In the genomic region with DNA sequence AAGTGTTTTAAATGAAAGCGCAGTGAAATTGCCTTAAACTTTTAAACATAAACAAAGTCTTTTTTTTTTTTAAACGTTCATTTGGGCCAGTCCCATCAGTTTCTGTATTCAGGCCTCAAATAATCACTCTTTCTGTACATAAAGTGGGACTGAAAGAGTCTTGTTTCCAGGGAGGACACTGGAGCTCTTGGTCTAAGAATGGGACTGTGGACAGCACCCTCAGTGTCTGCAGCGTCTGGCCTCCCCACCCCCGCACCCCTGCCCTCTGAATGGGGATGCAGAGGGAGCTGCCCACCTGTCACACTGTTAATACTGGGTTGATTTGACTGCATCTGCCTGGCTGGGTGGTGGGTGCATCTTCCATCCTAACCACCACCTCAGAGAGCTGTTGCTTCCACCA, we compare ENCODE assay signal across 24 cellular contexts. TPM values are rescaled to one million over a fixed set of nuclear protein-coding genes. Genes with fewer than 3 reads are reported as not detected.
DNase-seq lines count a peak whose midpoint lies in the region; ATAC-seq and TF ChIP-seq lines count a peak whose summit lies in the region.
"Had no signal": no experiment of that assay in that cellular context is flagged by ENCODE, and none has a peak within 500 bp of the region (broad histone marks: within the 10 kb centered on the region; RNA-seq: fewer than 3 reads in every experiment).

No MANE protein-coding gene starts in this region.

- H3K27ac Mint-ChIP-seq in GM23338: no peak overlapping the region
- H3K27ac Mint-ChIP-seq: H9; naive thymus-derived CD4-positive, alpha-beta T cell had no signal

- no peaks in the 10 kb centered on the region for H3K36me3 ChIP-seq in GM23338 (ENCODE audit: insufficient read depth)
- no peaks in the 10 kb centered on the region for H3K36me3 ChIP-seq in RWPE2 (ENCODE audit: low read depth)
- H3K36me3 ChIP-seq: adrenal gland, suprapubic skin, uterus had no signal

- H4K20me1 ChIP-seq in GM23338 (replicated peaks; ENCODE audit: insufficient read depth): no peaks in the 10 kb centered on the region; the same call in 1 of the 2 replicates

- 0 out of 2 replicates have a peak overlapping the region, but pooled peaks have one; percentile 56 for H2AFZ ChIP-seq in GM23338

- H3K4me1 Mint-ChIP-seq in GM23338: peaks cover 2% of the 10 kb centered on the region; the same call in 1 of the 3 replicates

- intact Hi-C loops in posterior cingulate gyrus (cut with DNase I): loop anchor here (10.0 kb wide), 1 partner anchor 425 kb away; the partner anchor contains the start of gene ADO

- H3K4me1 ChIP-seq in GM23338 (ENCODE audit: insufficient read depth) (peaks cover 6% of the 10 kb centered on the region; the same call in 1 of the 2 replicates), RWPE2 (ENCODE audit: insufficient read depth, poor library complexity, severe bottlenecking) (peaks cover 40% of the 10 kb centered on the region)
- H3K4me1 ChIP-seq: adrenal gland, uterus had no signal

- ATAC-seq in GM23338 (no peak), RWPE2 (ENCODE audit: low read depth) (no peak)
- ATAC-seq: HepG2; naive thymus-derived CD4-positive, alpha-beta T cell; Right ventricle myocardium inferior had no signal

- H3K36me3 Mint-ChIP-seq in GM23338 (ENCODE audit: low read depth): no peaks in the 10 kb centered on the region
- H3K36me3 Mint-ChIP-seq: naive thymus-derived CD4-positive, alpha-beta T cell had no signal

- H3F3A ChIP-seq in GM23338 (replicated peaks; ENCODE audit: low read depth): no peaks in the 10 kb centered on the region

- no peak overlapping the region for H3K4me2 ChIP-seq in GM23338

- no peak overlapping the region for H3K27ac ChIP-seq in GM23338 (ENCODE audit: low read depth)
- H3K27ac ChIP-seq in RWPE2 (ENCODE audit: poor library complexity, severe bottlenecking): peak overlapping the region; percentile 97
- H3K27ac ChIP-seq: HL-60, skin epidermis, suprapubic skin, uterus had no signal

- TF ChIP-seq CTCF in GM23338 (conservative IDR thresholded peaks at IDR 0.05; ENCODE audit: low read depth in 2 of 2): no peak
- no peak for TF ChIP-seq CTCF in RWPE2 (IDR thresholded peaks at IDR 0.05; ENCODE audit: poor library complexity, severe bottlenecking)

- H3K9me3 Mint-ChIP-seq in GM23338: no peaks in the 10 kb centered on the region
- H3K9me3 Mint-ChIP-seq: H9 had no signal

- no peak overlapping the region for H3K4me3 Mint-ChIP-seq in GM23338
- H3K4me3 Mint-ChIP-seq: H9; naive thymus-derived CD4-positive, alpha-beta T cell had no signal

- H3K4me3 ChIP-seq in GM23338: no peak overlapping the region
- H3K4me3 ChIP-seq in RWPE2 (ENCODE audit: severe bottlenecking): no peak overlapping the region
- H3K4me3 ChIP-seq: adrenal gland, skin epidermis, suprapubic skin, uterus had no signal

- no peaks in the 10 kb centered on the region for H3K79me2 ChIP-seq in GM23338 (replicated peaks; ENCODE audit: insufficient read depth)

- H3K9me2 ChIP-seq in GM23338 (ENCODE audit: insufficient read depth): no peaks in the 10 kb centered on the region

- DNase-seq in GM23338 (ENCODE audit: low spot score) (no peak), RWPE2 (ENCODE audit: low spot score) (no peak), globus pallidus (ENCODE audit: low spot score) (peak; percentile 82), posterior cingulate gyrus (peak in 7 of 10 donors; percentile 22 to 86 (median 51)), NCI-H526 (lab: John Stamatoyannopoulos, UW) (no peak), NCI-H345 (lab: John Stamatoyannopoulos, UW) (no peak)
- no peak for DNase-seq in activated effector memory CD4-positive, alpha-beta T cell treated with Interleukin-2 at 50 U/mL for 16 hours
- DNase-seq: activated T-cell treated with anti-CD3 and anti-CD28 coated beads, Interleukin-2, amount 50 U/mL, for 1 hour; adrenal gland; CD4-positive, alpha-beta memory T cell; H9; naive thymus-derived CD4-positive, alpha-beta T cell; NCI-H1048; NCI-H187; NCI-H2227 treated with DMSO at 0.1 percent for 48 hours; NCI-H748 treated with DMSO at 0.1 percent for 48 hours; occipital lobe; stimulated activated CD4-positive, alpha-beta T cell treated with anti-CD3 and anti-CD28 coated beads, Interleukin-1b, Interleukin-23, amount 100 ng/mL, for 48 hours; uterus had no signal

- H3K27me3 ChIP-seq in GM23338 (ENCODE audit: insufficient read depth) (peaks cover 14% of the 10 kb centered on the region), RWPE2 (ENCODE audit: insufficient read depth, poor library complexity, severe bottlenecking) (no peaks in the 10 kb centered on the region)
- H3K27me3 ChIP-seq: uterus had no signal

- peaks cover 4% of the 10 kb centered on the region for H3K27me3 Mint-ChIP-seq in GM23338 (ENCODE audit: insufficient read depth, low read depth, poor library complexity)
- H3K27me3 Mint-ChIP-seq: CD4-positive, alpha-beta memory T cell had no signal

- H3K9me3 ChIP-seq in RWPE2 (ENCODE audit: severe bottlenecking): no peaks in the 10 kb centered on the region
- H3K9me3 ChIP-seq: adrenal gland, suprapubic skin, uterus had no signal

TF ChIP-seq in GM23338, 12 proteins besides CTCF, POLR2A, EP300 and RAD21 (continues in another document):
- TF ChIP-seq POLR2AphosphoS5 (IDR thresholded peaks at IDR 0.05; ENCODE audit: low read depth) (no peak), ZNF114 (CRISPR knock-in tag; IDR thresholded peaks at IDR 0.05) (no peak), EZH2phosphoT487 (IDR thresholded peaks at IDR 0.05; ENCODE audit: unreplicated experiment) (no peak), REST (IDR thresholded peaks at IDR 0.05; ENCODE audit: unreplicated experiment) (no peak), STAT1 (IDR thresholded peaks at IDR 0.05; ENCODE audit: unreplicated experiment) (no peak), CREB1 (CRISPR knock-in tag; IDR thresholded peaks at IDR 0.05; ENCODE audit: low read depth) (no peak), NANOG (IDR thresholded peaks at IDR 0.05; ENCODE audit: borderline replicate concordance) (no peak)

RNA-seq across cellular contexts. Expression of gene ZNF365, which starts 5.2 kb away (rescaled TPM):
- 0.35 and 0.59 TPM in 2 replicates for total RNA-seq in GM23338 (2014; rRNA removed; shearing (Covaris generic))
- polyA plus RNA-seq in GM23338 (2016; fragmentation: Nextera tagmentation; extraction: Ambion mirVana): 0.19 and 0.42 TPM in 2 replicates
- total RNA-seq: HepG2, Right ventricle myocardium inferior had no signal
- polyA plus RNA-seq: HepG2; naive thymus-derived CD4-positive, alpha-beta T cell had no signal

Comparison
In these comparisons a context has a peak if more than half of its experiments do, and no peak if none do; other contexts are left out.
1. DNase-seq: peak in globus pallidus (single experiment) and posterior cingulate gyrus (7 of 10); none in GM23338 (single experiment), RWPE2 (single experiment), NCI-H526 (0 of 2), NCI-H345 (single experiment) and activated effector memory CD4-positive, alpha-beta T cell treated with Interleukin-2 at 50 U/mL for 16 hours (single experiment).